ENCODE assay signal across 8 cellular contexts in the genomic region with DNA sequence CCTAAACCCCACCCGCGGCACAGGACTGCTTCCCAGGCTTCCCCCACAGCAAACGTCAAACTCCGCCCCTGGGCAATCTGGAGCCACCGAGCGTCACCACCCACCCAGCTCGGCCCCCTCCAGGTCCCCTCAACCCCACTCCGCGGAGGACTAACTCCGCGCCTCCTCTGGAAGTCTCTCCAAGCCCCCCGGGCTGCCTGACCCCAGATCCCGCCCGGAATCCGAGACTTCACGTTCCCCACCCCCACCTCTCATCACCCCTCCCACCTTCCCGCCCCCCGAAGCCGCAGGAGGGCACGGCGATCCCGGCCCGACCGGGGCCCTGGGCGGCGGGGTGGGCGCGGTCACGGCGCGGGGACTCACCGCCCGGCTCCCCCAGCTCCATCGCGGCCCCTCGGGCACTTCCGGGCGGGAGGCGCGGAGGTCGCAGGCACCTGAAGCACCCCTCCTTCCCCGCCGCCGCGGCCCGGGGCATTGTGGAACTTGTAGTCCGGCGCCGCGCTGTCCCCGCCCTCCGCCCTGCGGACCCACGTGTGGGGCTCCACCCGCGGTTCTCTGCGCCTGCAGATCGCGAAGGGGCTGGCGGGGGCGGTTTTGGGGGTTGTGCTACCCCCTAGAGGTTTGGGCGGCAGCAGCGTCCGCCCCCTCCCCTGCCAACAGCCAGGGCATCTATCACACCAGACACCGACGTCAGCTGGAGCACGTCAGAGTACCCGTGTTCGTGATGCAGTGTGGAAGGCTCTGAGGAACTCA. TPM values are rescaled to one million over a fixed set of nuclear protein-coding genes. Genes with fewer than 3 reads are reported as not detected.
DNase-seq lines count a peak whose midpoint lies in the region; ATAC-seq, FAIRE-seq and TF ChIP-seq lines count a peak whose summit lies in the region.

A gene with protein sequence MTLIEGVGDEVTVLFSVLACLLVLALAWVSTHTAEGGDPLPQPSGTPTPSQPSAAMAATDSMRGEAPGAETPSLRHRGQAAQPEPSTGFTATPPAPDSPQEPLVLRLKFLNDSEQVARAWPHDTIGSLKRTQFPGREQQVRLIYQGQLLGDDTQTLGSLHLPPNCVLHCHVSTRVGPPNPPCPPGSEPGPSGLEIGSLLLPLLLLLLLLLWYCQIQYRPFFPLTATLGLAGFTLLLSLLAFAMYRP (minus strand): TSS at position 423 of the 753 bp plus-strand sequence. CDS start 930 bp downstream, outside the sequence.

- H3K27ac ChIP-seq in BLaER1 treated with 17β-estradiol and CSF1 and Interleukin-3, amounts not matched to agents 10 nM and 100 nM: peak within 1 kb of the TSS; percentile 25 to 98 (median 84)
- H3K27ac ChIP-seq in OCI-LY3 (ENCODE audit: low read length) (peak within 1 kb of the TSS; percentile 74), esophagus squamous epithelium (peak within 1 kb of the TSS; percentile 91 to 97 (median 94))

- peak within 1 kb of the TSS; percentile 81 to 98 (median 86) for H3K4me3 ChIP-seq in BLaER1 treated with 17β-estradiol and CSF1 and Interleukin-3, amounts not matched to agents 10 nM and 100 nM
- H3K4me3 ChIP-seq in OCI-LY3 (ENCODE audit: low read length) (peak within 1 kb of the TSS; percentile 93), esophagus squamous epithelium (peak within 1 kb of the TSS; percentile 62 to 95 (median 82))

- DNase-seq in GM19239 (ENCODE audit: insufficient read length, low spot score) (peak; percentile 77), activated T-cell treated with anti-CD3 and anti-CD28 coated beads for 48 hours (ENCODE audit: low read depth) (peak; percentile 80), esophagus squamous epithelium (lab: John Stamatoyannopoulos, UW) (peak; percentile 32)

- no peaks in the 10 kb centered on the region for H3K36me3 Mint-ChIP-seq in nephron (ENCODE audit: low read depth)
- peaks cover 9% of the 10 kb centered on the region for H3K36me3 Mint-ChIP-seq in stimulated activated naive CD8-positive, alpha-beta T cell treated with anti-CD3 and anti-CD28 coated beads, Interleukin-15, Interleukin-2, amounts not matched to agents 100 ng/mL and 50 ng/mL, for 24 hours (ENCODE audit: low read depth)

- H3K4me3 Mint-ChIP-seq in nephron: peak within 1 kb of the TSS; percentile 94 to 97 (median 94)
- peak within 1 kb of the TSS; percentile 96 for H3K4me3 Mint-ChIP-seq in stimulated activated naive CD8-positive, alpha-beta T cell treated with anti-CD3 and anti-CD28 coated beads, Interleukin-15, Interleukin-2, amounts not matched to agents 100 ng/mL and 50 ng/mL, for 24 hours

- H3K9me3 ChIP-seq in BLaER1 treated with 17β-estradiol and CSF1 and Interleukin-3, amounts not matched to agents 10 nM and 100 nM (replicated peaks in 1 of 11): no peaks in the 10 kb centered on the region
- H3K9me3 ChIP-seq in OCI-LY3 (ENCODE audit: insufficient read depth, low read length) (no peaks in the 10 kb centered on the region), esophagus squamous epithelium (no peaks in the 10 kb centered on the region)

- peak within 1 kb of the TSS; percentile 86 to 96 (median 88) for H3K27ac Mint-ChIP-seq in nephron
- peak within 1 kb of the TSS; percentile 92 for H3K27ac Mint-ChIP-seq in stimulated activated naive CD8-positive, alpha-beta T cell treated with anti-CD3 and anti-CD28 coated beads, Interleukin-15, Interleukin-2, amounts not matched to agents 100 ng/mL and 50 ng/mL, for 24 hours

- H4K20me1 ChIP-seq in BLaER1 treated with 17β-estradiol and CSF1 and Interleukin-3, amounts not matched to agents 10 nM and 100 nM: peaks cover 4 to 49% (median 27%) of the 10 kb centered on the region in 11 experiments; a peak in 18 of 22 replicates
- no peaks in the 10 kb centered on the region for H4K20me1 ChIP-seq in OCI-LY3 (ENCODE audit: insufficient read depth, low read length)

- ATAC-seq in HG03442 (IDR thresholded peaks at IDR 0.05; ENCODE audit: unreplicated experiment): peak; percentile 36

- H3K36me3 ChIP-seq in BLaER1 treated with 17β-estradiol and CSF1 and Interleukin-3, amounts not matched to agents 10 nM and 100 nM: peaks cover 0 to 18% (median 7%) of the 10 kb centered on the region in 11 experiments; a peak in 9 of 22 replicates
- H3K36me3 ChIP-seq in OCI-LY3 (replicated peaks; ENCODE audit: low read depth, low read length): peaks cover 4% of the 10 kb centered on the region
- peaks cover 0 to 13% (median 0%) of the 10 kb centered on the region in 3 donors for H3K36me3 ChIP-seq in esophagus squamous epithelium

- peaks cover 39% of the 10 kb centered on the region for H3K4me1 Mint-ChIP-seq in nephron
- H3K4me1 Mint-ChIP-seq in stimulated activated naive CD8-positive, alpha-beta T cell treated with anti-CD3 and anti-CD28 coated beads, Interleukin-15, Interleukin-2, amounts not matched to agents 100 ng/mL and 50 ng/mL, for 24 hours (ENCODE audit: low read depth): peaks cover 52% of the 10 kb centered on the region

- no peaks in the 10 kb centered on the region for H3K9me3 Mint-ChIP-seq in nephron
- no peaks in the 10 kb centered on the region for H3K9me3 Mint-ChIP-seq in stimulated activated naive CD8-positive, alpha-beta T cell treated with anti-CD3 and anti-CD28 coated beads, Interleukin-15, Interleukin-2, amounts not matched to agents 100 ng/mL and 50 ng/mL, for 24 hours

- peaks cover 0 to 43% (median 41%) of the 10 kb centered on the region in 11 experiments; a peak in 18 of 22 replicates for H3K27me3 ChIP-seq in BLaER1 treated with 17β-estradiol and CSF1 and Interleukin-3, amounts not matched to agents 10 nM and 100 nM
- H3K27me3 ChIP-seq in OCI-LY3 (ENCODE audit: low read depth, low read length): no peaks in the 10 kb centered on the region
- H3K27me3 ChIP-seq in esophagus squamous epithelium: no peaks in the 10 kb centered on the region

- H3K4me1 ChIP-seq in BLaER1 treated with 17β-estradiol and CSF1 and Interleukin-3, amounts not matched to agents 10 nM and 100 nM: peaks cover 58 to 78% (median 72%) of the 10 kb centered on the region in 10 experiments
- H3K4me1 ChIP-seq in OCI-LY3 (ENCODE audit: low read length): peaks cover 53% of the 10 kb centered on the region
- H3K4me1 ChIP-seq in esophagus squamous epithelium: peaks cover 47 to 77% (median 52%) of the 10 kb centered on the region in 3 donors

- H3K9ac ChIP-seq in BLaER1 treated with 17β-estradiol and CSF1 and Interleukin-3, amounts not matched to agents 10 nM and 100 nM: peak within 1 kb of the TSS; percentile 90 to 99 (median 97)
- peak within 1 kb of the TSS; percentile 89 for H3K9ac ChIP-seq in OCI-LY3 (ENCODE audit: low read length)

- FAIRE-seq in GM19239 (lab: Jason Lieb, UNC): peak; percentile 73

- TF ChIP-seq CTCF in OCI-LY3 (IDR thresholded peaks at IDR 0.05; ENCODE audit: low read depth, low read length): no peak
- TF ChIP-seq CTCF in esophagus squamous epithelium (IDR thresholded peaks at IDR 0.05): no peak
- TF ChIP-seq CTCF in nephron (IDR thresholded peaks at IDR 0.05; ENCODE audit: unreplicated experiment in 3 of 3): no peak

- H2AFZ ChIP-seq in OCI-LY3 (ENCODE audit: low read depth, low read length): peak within 1 kb of the TSS; percentile 54; the same call in 1 of the 2 replicates

- peak within 1 kb of the TSS; percentile 98 to 100 (median 99) for H3K4me2 ChIP-seq in BLaER1 treated with 17β-estradiol and CSF1 and Interleukin-3, amounts not matched to agents 10 nM and 100 nM
- H3K4me2 ChIP-seq in OCI-LY3 (ENCODE audit: low read length): peak within 1 kb of the TSS; percentile 88

- no peaks in the 10 kb centered on the region for H3K27me3 Mint-ChIP-seq in nephron (ENCODE audit: low read depth)
- peaks cover 13% of the 10 kb centered on the region for H3K27me3 Mint-ChIP-seq in stimulated activated naive CD8-positive, alpha-beta T cell treated with anti-CD3 and anti-CD28 coated beads, Interleukin-15, Interleukin-2, amounts not matched to agents 100 ng/mL and 50 ng/mL, for 24 hours

- peak in 2 of 4 donors; percentile 44 to 76 for TF ChIP-seq POLR2A in esophagus squamous epithelium (IDR thresholded peaks at IDR 0.05)

- peaks cover 59% of the 10 kb centered on the region for H3K79me2 ChIP-seq in OCI-LY3 (ENCODE audit: low read length)

- intact Hi-C loops in esophagus squamous epithelium (cut with DNase I): no loop called here

- 1% methylated on average over 15 of the region's 69 CpGs; no CpG with 5 or more reads in 1 of the 2 donors for WGBS in esophagus squamous epithelium, 2 donors

RNA-seq across cellular contexts. Expression of the gene that starts here (rescaled TPM):
- 10 to 100 TPM; 28.4 to 51.0 (median 35.2) TPM for total RNA-seq in esophagus squamous epithelium

Comparison
In these comparisons a context has a peak if more than half of its experiments do, and no peak if none do; other contexts are left out.
1. Peak in every context shown above with its lines: DNase-seq, ATAC-seq, H3K4me3 ChIP-seq and H3K27ac ChIP-seq.